Comparison of ENCODE assay signal across 13 cellular contexts in the genomic region with DNA sequence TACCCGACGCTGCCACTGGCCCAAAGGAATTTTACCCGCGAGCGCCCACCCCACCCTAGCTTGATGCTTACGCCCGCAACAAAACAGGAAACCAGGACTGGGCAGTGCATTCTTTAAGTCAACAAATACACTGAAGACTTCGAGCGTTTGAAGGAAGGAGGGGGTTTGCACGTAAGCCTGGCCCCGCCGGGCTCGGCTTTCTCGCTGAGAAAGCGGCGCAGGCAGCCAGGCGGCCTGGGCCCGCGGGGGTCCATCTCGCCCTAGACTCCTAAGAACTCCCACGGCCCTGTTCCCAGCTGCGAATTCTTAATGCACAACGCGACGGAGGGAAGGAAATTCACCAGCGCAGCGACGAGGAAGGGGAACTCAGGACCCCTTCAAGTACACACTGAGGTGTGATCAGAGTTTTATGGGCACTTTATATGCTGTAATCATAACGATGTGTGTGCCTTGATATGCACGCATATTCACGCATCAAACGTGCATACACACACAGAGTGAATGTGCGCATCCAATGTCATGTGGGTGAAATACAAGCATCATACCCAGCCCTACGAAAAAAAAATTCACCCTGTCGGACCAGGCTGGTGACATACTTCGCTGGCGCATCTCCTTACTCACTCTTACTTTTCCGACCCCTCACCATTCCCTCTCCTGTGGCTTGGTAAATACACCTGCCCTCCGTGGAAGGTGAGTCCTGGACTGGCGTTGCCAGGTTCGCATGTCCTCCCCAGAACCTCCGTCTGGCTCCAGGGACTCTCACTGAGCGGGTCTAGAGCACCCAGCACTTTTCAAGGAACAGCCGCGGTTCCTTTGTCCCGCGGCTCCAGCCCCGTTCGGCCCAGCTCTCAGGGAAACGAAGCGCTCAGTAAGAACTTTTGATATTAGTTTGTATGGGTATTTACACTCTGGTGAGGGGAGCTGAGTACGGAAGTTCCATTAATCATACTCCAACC. TPM values are rescaled to one million over a fixed set of nuclear protein-coding genes. Genes with fewer than 3 reads are reported as not detected.
DNase-seq lines count a peak whose midpoint lies in the region; ATAC-seq and TF ChIP-seq lines count a peak whose summit lies in the region.
"Had no signal": no experiment of that assay in that cellular context is flagged by ENCODE, and none has a peak within 500 bp of the region (broad histone marks: within the 10 kb centered on the region; RNA-seq: fewer than 3 reads in every experiment).

No MANE protein-coding gene starts in this region.

- H3K9me3 ChIP-seq in NT2/D1 (ENCODE audit: insufficient read depth, low read length) (no peaks in the 10 kb centered on the region), gastrocnemius medialis (no peaks in the 10 kb centered on the region)

- intact Hi-C loops in gastrocnemius medialis (cut with DNase I; ENCODE audit: low total_unique reads), result no loop called here

- TF ChIP-seq CTCF in gastrocnemius medialis (IDR thresholded peaks at IDR 0.05 in 4 of 5, conservative IDR thresholded peaks at IDR 0.05 in 1 of 5), result no peak

- no peak overlapping the region for H3K27ac ChIP-seq in gastrocnemius medialis

- H3K4me3 ChIP-seq in NT2/D1 (ENCODE audit: insufficient read length, low read depth) (peak overlapping the region; percentile 10), gastrocnemius medialis (peak overlapping the region; percentile 26 to 54 (median 34))

- no peak for TF ChIP-seq POLR2A in gastrocnemius medialis (IDR thresholded peaks at IDR 0.05)

- H3K27me3 ChIP-seq in NT2/D1 (ENCODE audit: insufficient read depth, insufficient read length) (peaks cover 100% of the 10 kb centered on the region), gastrocnemius medialis (peaks cover 41 to 68% (median 59%) of the 10 kb centered on the region in 3 donors)

- no peak for ATAC-seq in gastrocnemius medialis

- POLR2A ChIA-PET in HEK293T (lab: Yijun Ruan, JAX), result no interaction called here

- H3K36me3 ChIP-seq in NT2/D1 (ENCODE audit: insufficient read depth, insufficient read length, low read length) (no peaks in the 10 kb centered on the region), gastrocnemius medialis (no peaks in the 10 kb centered on the region)

- in situ Hi-C loops in gastrocnemius medialis (cut with MboI; ENCODE audit: low sequenced_read_pairs in 4 of 4), result loop anchor here (5.0 to 25.0 kb wide), 7 partner anchors 357 to 809 kb away; no protein-coding TSS in a partner anchor

- CTCF ChIA-PET in HEK293T (lab: Yijun Ruan, JAX), result no interaction called here

- DNase-seq in NCI-H510A treated with DMSO at 0.1 percent for 48 hours (lab: John Stamatoyannopoulos, UW), result peak; percentile 12
- DNase-seq in NCI-H510A (lab: John Stamatoyannopoulos, UW), result no peak
- DNase-seq in NT2/D1 (ENCODE audit: low read depth, low spot score), result no peak
- peak; percentile 53 for DNase-seq in islet precursor cell
- no peak for DNase-seq in gastrocnemius medialis
- no peak for DNase-seq in HK-2 (ENCODE audit: unreplicated experiment)
- no peak for DNase-seq in HEK293T (ENCODE audit: extremely low spot score)
- DNase-seq in cortex of kidney (lab: John Stamatoyannopoulos, UW), result no peak
- DNase-seq: activated effector memory CD4-positive, alpha-beta T cell treated with Interleukin-2 at 50 U/mL for 16 hours; hypothalamus; NCI-H2081 treated with DMSO at 0.1 percent for 48 hours had no signal

- H3K4me1 ChIP-seq in NT2/D1 (ENCODE audit: insufficient read depth, insufficient read length) (peaks cover 10% of the 10 kb centered on the region), gastrocnemius medialis (peaks cover 11 to 12% of the 10 kb centered on the region in 2 donors)

- no peak overlapping the region for H3K9ac ChIP-seq in NT2/D1 (ENCODE audit: insufficient read length, low read depth)

TF ChIP-seq in HEK293T, 16 proteins besides CTCF, POLR2A, EP300 and RAD21:
- TF ChIP-seq CTBP1 (IDR thresholded peaks at IDR 0.05; ENCODE audit: borderline replicate concordance), result no peak
- no peak for TF ChIP-seq SUZ12 (IDR thresholded peaks at IDR 0.05)
- no peak for TF ChIP-seq BHLHE40 (IDR thresholded peaks at IDR 0.05; ENCODE audit: borderline replicate concordance)
- TF ChIP-seq TARDBP (IDR thresholded peaks at IDR 0.05), result no peak
- TF ChIP-seq ELF4 (IDR thresholded peaks at IDR 0.05), result no peak
- no peak for TF ChIP-seq FOXA1 (IDR thresholded peaks at IDR 0.05)
- no peak for TF ChIP-seq SP1 (IDR thresholded peaks at IDR 0.05)
- TF ChIP-seq, protein P1, sequence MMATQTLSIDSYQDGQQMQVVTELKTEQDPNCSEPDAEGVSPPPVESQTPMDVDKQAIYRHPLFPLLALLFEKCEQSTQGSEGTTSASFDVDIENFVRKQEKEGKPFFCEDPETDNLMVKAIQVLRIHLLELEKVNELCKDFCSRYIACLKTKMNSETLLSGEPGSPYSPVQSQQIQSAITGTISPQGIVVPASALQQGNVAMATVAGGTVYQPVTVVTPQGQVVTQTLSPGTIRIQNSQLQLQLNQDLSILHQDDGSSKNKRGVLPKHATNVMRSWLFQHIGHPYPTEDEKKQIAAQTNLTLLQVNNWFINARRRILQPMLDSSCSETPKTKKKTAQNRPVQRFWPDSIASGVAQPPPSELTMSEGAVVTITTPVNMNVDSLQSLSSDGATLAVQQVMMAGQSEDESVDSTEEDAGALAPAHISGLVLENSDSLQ (IDR thresholded peaks at IDR 0.05), result no peak
- TF ChIP-seq L3MBTL2 (conservative IDR thresholded peaks at IDR 0.05), result no peak

RNA-seq across cellular contexts. Expression of gene HOXA13, which starts 5.7 kb away (rescaled TPM):
- total RNA-seq in gastrocnemius medialis, result 1 to 10 TPM in 3 of 4 donors, under 1 TPM in 1; 0.82 to 2.4 (median 1.7) TPM
- total RNA-seq: G401 had no signal

RNA-seq across cellular contexts. Expression of gene HOXA11, which starts 20.6 kb away (rescaled TPM):
- total RNA-seq in gastrocnemius medialis, result 1 to 10 TPM; 5.1 to 7.9 (median 6.4) TPM

RNA-seq across cellular contexts. Expression of gene HOXA10, which starts 31.5 kb away (rescaled TPM):
- total RNA-seq in gastrocnemius medialis, result 10 to 100 TPM; 24.6 to 61.2 (median 40.0) TPM

RNA-seq across cellular contexts. Expression of gene EVX1, which starts 37.0 kb away (rescaled TPM):
- total RNA-seq in gastrocnemius medialis, result not detected
- total RNA-seq: G401, myocyte had no signal

RNA-seq across cellular contexts. Expression of gene HOXA9, which starts 40.3 kb away (rescaled TPM):
- total RNA-seq in gastrocnemius medialis, result 10 to 100 TPM; 18.9 to 30.3 (median 19.5) TPM

Comparison
In these comparisons a context has a peak if more than half of its experiments do, and no peak if none do; other contexts are left out.
1. DNase-seq: peak in NCI-H510A treated with DMSO at 0.1 percent for 48 hours (single experiment) and islet precursor cell (single experiment); none in NCI-H510A (single experiment), NT2/D1 (single experiment), gastrocnemius medialis (0 of 2), HK-2 (single experiment), HEK293T (single experiment) and cortex of kidney (single experiment).